ENCODE assay signal across 1 cellular context in the genomic region with DNA sequence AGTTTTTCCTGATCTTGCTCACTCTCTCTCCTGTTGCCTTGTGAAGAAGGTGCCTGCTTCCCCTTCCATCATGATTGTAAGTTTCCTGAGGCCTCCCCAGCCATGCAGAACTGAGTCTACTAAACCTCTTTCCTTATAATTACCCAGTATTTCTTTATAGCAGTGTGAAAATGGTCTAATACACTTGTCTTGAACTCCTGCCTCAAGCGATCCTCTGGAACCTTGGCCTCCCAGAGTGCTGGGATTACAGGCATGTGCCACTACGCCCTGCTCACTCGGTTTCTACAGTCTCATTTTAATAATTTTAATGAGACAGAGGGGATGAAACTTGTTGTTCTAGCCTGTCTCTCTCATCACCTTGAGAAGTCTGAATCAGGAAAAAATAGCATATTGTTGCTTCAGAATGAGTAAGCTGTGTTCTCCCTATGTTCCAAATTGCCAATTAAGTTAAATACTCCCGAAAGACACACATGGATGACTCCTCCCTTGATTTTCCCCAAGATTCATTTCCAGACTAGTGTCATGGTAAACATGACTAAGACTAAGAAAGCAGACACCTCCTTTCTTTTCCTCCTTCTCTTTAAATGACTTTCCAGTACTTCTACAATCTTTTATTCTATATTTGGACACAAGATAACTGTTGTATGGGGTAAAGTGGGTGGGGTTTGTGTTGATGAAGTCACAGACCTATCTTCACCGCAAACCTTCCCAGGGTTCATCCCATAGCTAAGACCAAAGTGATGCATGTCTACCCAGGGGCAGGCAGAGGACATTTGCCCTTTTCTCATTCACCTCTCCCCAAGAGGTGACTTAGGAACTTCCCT.
TF ChIP-seq lines count a peak whose summit lies in the region.

No MANE protein-coding gene starts in this region.

TF ChIP-seq in GM12878, 131 proteins besides CTCF, POLR2A, EP300 and RAD21 (continued from another document and continues in another):
- TF ChIP-seq, protein P1, sequence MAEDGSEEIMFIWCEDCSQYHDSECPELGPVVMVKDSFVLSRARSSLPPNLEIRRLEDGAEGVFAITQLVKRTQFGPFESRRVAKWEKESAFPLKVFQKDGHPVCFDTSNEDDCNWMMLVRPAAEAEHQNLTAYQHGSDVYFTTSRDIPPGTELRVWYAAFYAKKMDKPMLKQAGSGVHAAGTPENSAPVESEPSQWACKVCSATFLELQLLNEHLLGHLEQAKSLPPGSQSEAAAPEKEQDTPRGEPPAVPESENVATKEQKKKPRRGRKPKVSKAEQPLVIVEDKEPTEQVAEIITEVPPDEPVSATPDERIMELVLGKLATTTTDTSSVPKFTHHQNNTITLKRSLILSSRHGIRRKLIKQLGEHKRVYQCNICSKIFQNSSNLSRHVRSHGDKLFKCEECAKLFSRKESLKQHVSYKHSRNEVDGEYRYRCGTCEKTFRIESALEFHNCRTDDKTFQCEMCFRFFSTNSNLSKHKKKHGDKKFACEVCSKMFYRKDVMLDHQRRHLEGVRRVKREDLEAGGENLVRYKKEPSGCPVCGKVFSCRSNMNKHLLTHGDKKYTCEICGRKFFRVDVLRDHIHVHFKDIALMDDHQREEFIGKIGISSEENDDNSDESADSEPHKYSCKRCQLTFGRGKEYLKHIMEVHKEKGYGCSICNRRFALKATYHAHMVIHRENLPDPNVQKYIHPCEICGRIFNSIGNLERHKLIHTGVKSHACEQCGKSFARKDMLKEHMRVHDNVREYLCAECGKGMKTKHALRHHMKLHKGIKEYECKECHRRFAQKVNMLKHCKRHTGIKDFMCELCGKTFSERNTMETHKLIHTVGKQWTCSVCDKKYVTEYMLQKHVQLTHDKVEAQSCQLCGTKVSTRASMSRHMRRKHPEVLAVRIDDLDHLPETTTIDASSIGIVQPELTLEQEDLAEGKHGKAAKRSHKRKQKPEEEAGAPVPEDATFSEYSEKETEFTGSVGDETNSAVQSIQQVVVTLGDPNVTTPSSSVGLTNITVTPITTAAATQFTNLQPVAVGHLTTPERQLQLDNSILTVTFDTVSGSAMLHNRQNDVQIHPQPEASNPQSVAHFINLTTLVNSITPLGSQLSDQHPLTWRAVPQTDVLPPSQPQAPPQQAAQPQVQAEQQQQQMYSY (CRISPR knock-in tag; IDR thresholded peaks at IDR 0.05): no peak
- TF ChIP-seq ZNF622 (IDR thresholded peaks at IDR 0.05): no peak
- TF ChIP-seq, protein P2, sequence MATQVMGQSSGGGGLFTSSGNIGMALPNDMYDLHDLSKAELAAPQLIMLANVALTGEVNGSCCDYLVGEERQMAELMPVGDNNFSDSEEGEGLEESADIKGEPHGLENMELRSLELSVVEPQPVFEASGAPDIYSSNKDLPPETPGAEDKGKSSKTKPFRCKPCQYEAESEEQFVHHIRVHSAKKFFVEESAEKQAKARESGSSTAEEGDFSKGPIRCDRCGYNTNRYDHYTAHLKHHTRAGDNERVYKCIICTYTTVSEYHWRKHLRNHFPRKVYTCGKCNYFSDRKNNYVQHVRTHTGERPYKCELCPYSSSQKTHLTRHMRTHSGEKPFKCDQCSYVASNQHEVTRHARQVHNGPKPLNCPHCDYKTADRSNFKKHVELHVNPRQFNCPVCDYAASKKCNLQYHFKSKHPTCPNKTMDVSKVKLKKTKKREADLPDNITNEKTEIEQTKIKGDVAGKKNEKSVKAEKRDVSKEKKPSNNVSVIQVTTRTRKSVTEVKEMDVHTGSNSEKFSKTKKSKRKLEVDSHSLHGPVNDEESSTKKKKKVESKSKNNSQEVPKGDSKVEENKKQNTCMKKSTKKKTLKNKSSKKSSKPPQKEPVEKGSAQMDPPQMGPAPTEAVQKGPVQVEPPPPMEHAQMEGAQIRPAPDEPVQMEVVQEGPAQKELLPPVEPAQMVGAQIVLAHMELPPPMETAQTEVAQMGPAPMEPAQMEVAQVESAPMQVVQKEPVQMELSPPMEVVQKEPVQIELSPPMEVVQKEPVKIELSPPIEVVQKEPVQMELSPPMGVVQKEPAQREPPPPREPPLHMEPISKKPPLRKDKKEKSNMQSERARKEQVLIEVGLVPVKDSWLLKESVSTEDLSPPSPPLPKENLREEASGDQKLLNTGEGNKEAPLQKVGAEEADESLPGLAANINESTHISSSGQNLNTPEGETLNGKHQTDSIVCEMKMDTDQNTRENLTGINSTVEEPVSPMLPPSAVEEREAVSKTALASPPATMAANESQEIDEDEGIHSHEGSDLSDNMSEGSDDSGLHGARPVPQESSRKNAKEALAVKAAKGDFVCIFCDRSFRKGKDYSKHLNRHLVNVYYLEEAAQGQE (IDR thresholded peaks at IDR 0.05; ENCODE audit: low read depth, low read length): no peak
- peak; percentile 82 for TF ChIP-seq PML (IDR thresholded peaks at IDR 0.05; ENCODE audit: low read length)
- peak; percentile 98 for TF ChIP-seq RUNX3 (IDR thresholded peaks at IDR 0.05; ENCODE audit: low read length)
- no peak for TF ChIP-seq SMAD1 (IDR thresholded peaks at IDR 0.05; ENCODE audit: low read depth, partially characterized antibody)
- peak; percentile 28; the same call in 1 of the 2 replicates for TF ChIP-seq STAT3 (IDR thresholded peaks at IDR 0.05; ENCODE audit: low read depth, low read length)
- TF ChIP-seq TCF12 (IDR thresholded peaks at IDR 0.05; ENCODE audit: low read depth, low read length): no peak; the same call in 1 of the 2 replicates
- no peak for TF ChIP-seq MXI1 (IDR thresholded peaks at IDR 0.05; ENCODE audit: low read depth, low read length)
- peak; percentile 33; the same call in 1 of the 2 replicates for TF ChIP-seq RAD51 (IDR thresholded peaks at IDR 0.05)
- TF ChIP-seq EGR1 (IDR thresholded peaks at IDR 0.05; ENCODE audit: borderline replicate concordance in 1 of 2, low read depth in 2 of 2, low read length in 2 of 2): no peak
- TF ChIP-seq JUND (IDR thresholded peaks at IDR 0.05; ENCODE audit: low read depth, low read length): peak; percentile 69
- TF ChIP-seq BCL11A (IDR thresholded peaks at IDR 0.05; ENCODE audit: low read depth, low read length): peak; percentile 98
- TF ChIP-seq POLR2AphosphoS5 (IDR thresholded peaks at IDR 0.05; ENCODE audit: low read length): no peak
- TF ChIP-seq GATAD2B (conservative IDR thresholded peaks at IDR 0.05; ENCODE audit: low read depth): peak; percentile 74; the same call in 1 of the 2 replicates
- TF ChIP-seq, protein P3, sequence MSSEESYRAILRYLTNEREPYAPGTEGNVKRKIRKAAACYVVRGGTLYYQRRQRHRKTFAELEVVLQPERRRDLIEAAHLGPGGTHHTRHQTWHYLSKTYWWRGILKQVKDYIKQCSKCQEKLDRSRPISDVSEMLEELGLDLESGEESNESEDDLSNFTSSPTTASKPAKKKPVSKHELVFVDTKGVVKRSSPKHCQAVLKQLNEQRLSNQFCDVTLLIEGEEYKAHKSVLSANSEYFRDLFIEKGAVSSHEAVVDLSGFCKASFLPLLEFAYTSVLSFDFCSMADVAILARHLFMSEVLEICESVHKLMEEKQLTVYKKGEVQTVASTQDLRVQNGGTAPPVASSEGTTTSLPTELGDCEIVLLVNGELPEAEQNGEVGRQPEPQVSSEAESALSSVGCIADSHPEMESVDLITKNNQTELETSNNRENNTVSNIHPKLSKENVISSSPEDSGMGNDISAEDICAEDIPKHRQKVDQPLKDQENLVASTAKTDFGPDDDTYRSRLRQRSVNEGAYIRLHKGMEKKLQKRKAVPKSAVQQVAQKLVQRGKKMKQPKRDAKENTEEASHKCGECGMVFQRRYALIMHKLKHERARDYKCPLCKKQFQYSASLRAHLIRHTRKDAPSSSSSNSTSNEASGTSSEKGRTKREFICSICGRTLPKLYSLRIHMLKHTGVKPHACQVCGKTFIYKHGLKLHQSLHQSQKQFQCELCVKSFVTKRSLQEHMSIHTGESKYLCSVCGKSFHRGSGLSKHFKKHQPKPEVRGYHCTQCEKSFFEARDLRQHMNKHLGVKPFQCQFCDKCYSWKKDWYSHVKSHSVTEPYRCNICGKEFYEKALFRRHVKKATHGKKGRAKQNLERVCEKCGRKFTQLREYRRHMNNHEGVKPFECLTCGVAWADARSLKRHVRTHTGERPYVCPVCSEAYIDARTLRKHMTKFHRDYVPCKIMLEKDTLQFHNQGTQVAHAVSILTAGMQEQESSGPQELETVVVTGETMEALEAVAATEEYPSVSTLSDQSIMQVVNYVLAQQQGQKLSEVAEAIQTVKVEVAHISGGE (CRISPR knock-in tag; IDR thresholded peaks at IDR 0.05): no peak
- TF ChIP-seq POU2F2 (IDR thresholded peaks at IDR 0.05; ENCODE audit: borderline replicate concordance, low read depth, low read length): peak; percentile 40; the same call in 1 of the 3 replicates
- no peak for TF ChIP-seq SMC3 (IDR thresholded peaks at IDR 0.05; ENCODE audit: borderline replicate concordance, low read length)
- TF ChIP-seq, protein P4, sequence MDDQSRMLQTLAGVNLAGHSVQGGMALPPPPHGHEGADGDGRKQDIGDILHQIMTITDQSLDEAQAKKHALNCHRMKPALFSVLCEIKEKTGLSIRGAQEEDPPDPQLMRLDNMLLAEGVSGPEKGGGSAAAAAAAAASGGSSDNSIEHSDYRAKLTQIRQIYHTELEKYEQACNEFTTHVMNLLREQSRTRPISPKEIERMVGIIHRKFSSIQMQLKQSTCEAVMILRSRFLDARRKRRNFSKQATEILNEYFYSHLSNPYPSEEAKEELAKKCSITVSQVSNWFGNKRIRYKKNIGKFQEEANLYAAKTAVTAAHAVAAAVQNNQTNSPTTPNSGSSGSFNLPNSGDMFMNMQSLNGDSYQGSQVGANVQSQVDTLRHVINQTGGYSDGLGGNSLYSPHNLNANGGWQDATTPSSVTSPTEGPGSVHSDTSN (IDR thresholded peaks at IDR 0.05; ENCODE audit: insufficient replicate concordance, low read depth, low read length): no peak
- peak; percentile 72; the same call in 1 of the 2 replicates for TF ChIP-seq TBL1XR1 (IDR thresholded peaks at IDR 0.05; ENCODE audit: low read depth, low read length)
- no peak for TF ChIP-seq LARP7 (IDR thresholded peaks at IDR 0.05)
- no peak for TF ChIP-seq RCOR1 (conservative IDR thresholded peaks at IDR 0.05; ENCODE audit: low read depth, low read length)
- no peak for TF ChIP-seq HDGF (IDR thresholded peaks at IDR 0.05)
- peak; percentile 95 for TF ChIP-seq CREM (IDR thresholded peaks at IDR 0.05; ENCODE audit: low read depth)
- TF ChIP-seq, protein P5, sequence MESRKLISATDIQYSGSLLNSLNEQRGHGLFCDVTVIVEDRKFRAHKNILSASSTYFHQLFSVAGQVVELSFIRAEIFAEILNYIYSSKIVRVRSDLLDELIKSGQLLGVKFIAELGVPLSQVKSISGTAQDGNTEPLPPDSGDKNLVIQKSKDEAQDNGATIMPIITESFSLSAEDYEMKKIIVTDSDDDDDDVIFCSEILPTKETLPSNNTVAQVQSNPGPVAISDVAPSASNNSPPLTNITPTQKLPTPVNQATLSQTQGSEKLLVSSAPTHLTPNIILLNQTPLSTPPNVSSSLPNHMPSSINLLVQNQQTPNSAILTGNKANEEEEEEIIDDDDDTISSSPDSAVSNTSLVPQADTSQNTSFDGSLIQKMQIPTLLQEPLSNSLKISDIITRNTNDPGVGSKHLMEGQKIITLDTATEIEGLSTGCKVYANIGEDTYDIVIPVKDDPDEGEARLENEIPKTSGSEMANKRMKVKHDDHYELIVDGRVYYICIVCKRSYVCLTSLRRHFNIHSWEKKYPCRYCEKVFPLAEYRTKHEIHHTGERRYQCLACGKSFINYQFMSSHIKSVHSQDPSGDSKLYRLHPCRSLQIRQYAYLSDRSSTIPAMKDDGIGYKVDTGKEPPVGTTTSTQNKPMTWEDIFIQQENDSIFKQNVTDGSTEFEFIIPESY (IDR thresholded peaks at IDR 0.05): no peak
- peak in 1 of 2 experiments; percentile 85; a peak in 1 of 4 replicates for TF ChIP-seq ETV6 (conservative IDR thresholded peaks at IDR 0.05 in 1 of 2, IDR thresholded peaks at IDR 0.05 in 1 of 2; ENCODE audit: borderline replicate concordance in 1 of 2, low read depth in 1 of 2)
- no peak for TF ChIP-seq KAT2A (conservative IDR thresholded peaks at IDR 0.05; ENCODE audit: control insufficient read depth, low read depth, low read length)
- TF ChIP-seq, protein P6, sequence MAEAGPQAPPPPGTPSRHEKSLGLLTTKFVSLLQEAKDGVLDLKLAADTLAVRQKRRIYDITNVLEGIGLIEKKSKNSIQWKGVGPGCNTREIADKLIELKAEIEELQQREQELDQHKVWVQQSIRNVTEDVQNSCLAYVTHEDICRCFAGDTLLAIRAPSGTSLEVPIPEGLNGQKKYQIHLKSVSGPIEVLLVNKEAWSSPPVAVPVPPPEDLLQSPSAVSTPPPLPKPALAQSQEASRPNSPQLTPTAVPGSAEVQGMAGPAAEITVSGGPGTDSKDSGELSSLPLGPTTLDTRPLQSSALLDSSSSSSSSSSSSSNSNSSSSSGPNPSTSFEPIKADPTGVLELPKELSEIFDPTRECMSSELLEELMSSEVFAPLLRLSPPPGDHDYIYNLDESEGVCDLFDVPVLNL (IDR thresholded peaks at IDR 0.05; ENCODE audit: low read depth, low read length): no peak
- TF ChIP-seq EED (IDR thresholded peaks at IDR 0.05; ENCODE audit: low read depth): peak; percentile 99
- TF ChIP-seq SP1 (IDR thresholded peaks at IDR 0.05; ENCODE audit: low read depth, low read length): peak; percentile 49
- no peak for TF ChIP-seq TCF7 (IDR thresholded peaks at IDR 0.05; ENCODE audit: borderline replicate concordance)
- TF ChIP-seq ESRRA (IDR thresholded peaks at IDR 0.05; ENCODE audit: low read length): no peak
- TF ChIP-seq STAT1 (conservative IDR thresholded peaks at IDR 0.05): no peak
- no peak for TF ChIP-seq SREBF2 (IDR thresholded peaks at IDR 0.05; ENCODE audit: low read length)
- TF ChIP-seq SRF (IDR thresholded peaks at IDR 0.05; ENCODE audit: low read depth in 2 of 2, low read length in 2 of 2): peak in 1 of 2 experiments; percentile 84; a peak in 2 of 4 replicates
- TF ChIP-seq CBX5 (IDR thresholded peaks at IDR 0.05; ENCODE audit: low read depth): no peak
- no peak for TF ChIP-seq YY1 (IDR thresholded peaks at IDR 0.05; ENCODE audit: low read depth, low read length)
- TF ChIP-seq CHD4 (IDR thresholded peaks at IDR 0.05): no peak
- TF ChIP-seq RBBP5 (conservative IDR thresholded peaks at IDR 0.05): no peak
- TF ChIP-seq RB1 (IDR thresholded peaks at IDR 0.05; ENCODE audit: borderline replicate concordance): no peak
- no peak for TF ChIP-seq SUPT20H (IDR thresholded peaks at IDR 0.05; ENCODE audit: borderline replicate concordance, control insufficient read depth, low read depth, low read length)
- TF ChIP-seq KDM1A (IDR thresholded peaks at IDR 0.05; ENCODE audit: borderline replicate concordance): no peak
- no peak for TF ChIP-seq SMAD5 (IDR thresholded peaks at IDR 0.05; ENCODE audit: low read depth)
- peak; percentile 100 for TF ChIP-seq FOXM1 (IDR thresholded peaks at IDR 0.05; ENCODE audit: low read depth, low read length)
- no peak for TF ChIP-seq POLR2AphosphoS2 (IDR thresholded peaks at IDR 0.05; ENCODE audit: low read depth, low read length)
- TF ChIP-seq CHD2 (IDR thresholded peaks at IDR 0.05; ENCODE audit: borderline replicate concordance, low read depth, low read length): 0 out of 2 replicates have a peak, but pooled peaks have one; percentile 32
- TF ChIP-seq SUZ12 (IDR thresholded peaks at IDR 0.05; ENCODE audit: unreplicated experiment): no peak
- no peak for TF ChIP-seq CBX3 (IDR thresholded peaks at IDR 0.05; ENCODE audit: borderline replicate concordance, low read depth)
